Comparison of ENCODE assay signal across 9 cellular contexts in genomic region chr2:12504443-12504842, GRCh38.
DNase-seq lines count a peak whose midpoint lies in the region; ATAC-seq and TF ChIP-seq lines count a peak whose summit lies in the region.
"Had no signal": no experiment of that assay in that cellular context is flagged by ENCODE, and none has a peak within 500 bp of the region (broad histone marks: within the 10 kb centered on the region; RNA-seq: fewer than 3 reads in every experiment).

No MANE protein-coding gene starts in this region.

- TF ChIP-seq CTCF in tibial nerve (IDR thresholded peaks at IDR 0.05) = no peak

- peak overlapping the region; percentile 87 for H3K27ac Mint-ChIP-seq in activated naive CD4-positive, alpha-beta T cell treated with anti-CD3 and anti-CD28 coated beads, Interleukin-2, amount 50 U/mL, for 24 hours

- no peak for TF ChIP-seq EP300 in tibial nerve (IDR thresholded peaks at IDR 0.05)

- peaks cover 99% of the 10 kb centered on the region for H3K4me1 Mint-ChIP-seq in activated naive CD4-positive, alpha-beta T cell treated with anti-CD3 and anti-CD28 coated beads, Interleukin-2, amount 50 U/mL, for 24 hours

- H3K4me3 Mint-ChIP-seq in activated naive CD4-positive, alpha-beta T cell treated with anti-CD3 and anti-CD28 coated beads, Interleukin-2, amount 50 U/mL, for 24 hours = peak overlapping the region; percentile 68
- H3K4me3 Mint-ChIP-seq: CD14-positive monocyte had no signal

- no peaks in the 10 kb centered on the region for H3K36me3 ChIP-seq in tibial nerve

- peak; percentile 25 for ATAC-seq in HG03060 (IDR thresholded peaks at IDR 0.05; ENCODE audit: low read depth, unreplicated experiment)
- peak; percentile 70 for ATAC-seq in stimulated activated naive CD8-positive, alpha-beta T cell treated with anti-CD3 and anti-CD28 coated beads, Interleukin-15, Interleukin-2, amounts not matched to agents 100 U/mL and 50 U/mL, for 24 hours
- no peak for ATAC-seq in HG03571 (IDR thresholded peaks at IDR 0.05; ENCODE audit: unreplicated experiment)

- H3K9me3 Mint-ChIP-seq in activated naive CD4-positive, alpha-beta T cell treated with anti-CD3 and anti-CD28 coated beads, Interleukin-2, amount 50 U/mL, for 24 hours = peaks cover 18% of the 10 kb centered on the region
- H3K9me3 Mint-ChIP-seq: CD14-positive monocyte had no signal

- peak; percentile 57 for DNase-seq in activated naive CD4-positive, alpha-beta T cell treated with Interleukin-2 at 50 U/mL for 16 hours
- no peak for DNase-seq in activated naive CD4-positive, alpha-beta T cell (lab: John Stamatoyannopoulos, UW)
- DNase-seq in stimulated activated naive CD8-positive, alpha-beta T cell treated with anti-CD3 and anti-CD28 coated beads, Interleukin-15, Interleukin-2, amounts not matched to agents 100 U/mL and 50 U/mL, for 24 hours = peak; percentile 58
- DNase-seq in NCI-H82 (lab: John Stamatoyannopoulos, UW) = no peak
- DNase-seq in tibial nerve (ENCODE audit: low spot score in 2 of 2) = no peak

- 63 to 65% methylated on average over 4 of the region's 4 CpGs for WGBS in tibial nerve, 2 donors

- no peaks in the 10 kb centered on the region for H3K27me3 ChIP-seq in tibial nerve

- no peak overlapping the region for H3K4me3 ChIP-seq in tibial nerve

- no peaks in the 10 kb centered on the region for H3K9me3 ChIP-seq in tibial nerve

- no peak for TF ChIP-seq POLR2A in tibial nerve (IDR thresholded peaks at IDR 0.05)

- no peak overlapping the region for H3K27ac ChIP-seq in tibial nerve

- no peaks in the 10 kb centered on the region for H3K4me1 ChIP-seq in tibial nerve

- peaks cover 16% of the 10 kb centered on the region for H3K36me3 Mint-ChIP-seq in activated naive CD4-positive, alpha-beta T cell treated with anti-CD3 and anti-CD28 coated beads, Interleukin-2, amount 50 U/mL, for 24 hours
- H3K36me3 Mint-ChIP-seq: CD14-positive monocyte had no signal

- H3K27me3 Mint-ChIP-seq in activated naive CD4-positive, alpha-beta T cell treated with anti-CD3 and anti-CD28 coated beads, Interleukin-2, amount 50 U/mL, for 24 hours = no peaks in the 10 kb centered on the region

Comparison
In these comparisons a context has a peak if more than half of its experiments do, and no peak if none do; other contexts are left out.
1. DNase-seq: peak in activated naive CD4-positive, alpha-beta T cell treated with Interleukin-2 at 50 U/mL for 16 hours (single experiment) and stimulated activated naive CD8-positive, alpha-beta T cell treated with anti-CD3 and anti-CD28 coated beads, Interleukin-15, Interleukin-2, amounts not matched to agents 100 U/mL and 50 U/mL, for 24 hours (single experiment); none in activated naive CD4-positive, alpha-beta T cell (0 of 4), NCI-H82 (single experiment) and tibial nerve (0 of 2).